In genomic region chr7:55109384-55110167, GRCh38 we compare ENCODE assay signal across 13 cellular contexts.
DNase-seq lines count a peak whose midpoint lies in the region; ATAC-seq and TF ChIP-seq lines count a peak whose summit lies in the region.
"Had no signal": no experiment of that assay in that cellular context is flagged by ENCODE, and none has a peak within 500 bp of the region (broad histone marks: within the 10 kb centered on the region; RNA-seq: fewer than 3 reads in every experiment).

No MANE protein-coding gene starts in this region.

- H3K9me3 ChIP-seq in right atrium auricular region, result no peaks in the 10 kb centered on the region
- no peaks in the 10 kb centered on the region for H3K9me3 ChIP-seq in right cardiac atrium (ENCODE audit: control insufficient read depth, low read length)
- H3K9me3 ChIP-seq in mesenchymal stem cell (ENCODE audit: control insufficient read depth, low read length), result no peaks in the 10 kb centered on the region
- H3K9me3 ChIP-seq in CD8-positive, alpha-beta memory T cell (ENCODE audit: low read length), result no peaks in the 10 kb centered on the region
- no peaks in the 10 kb centered on the region for H3K9me3 ChIP-seq in tibial nerve

- H3K36me3 ChIP-seq in right atrium auricular region, result no peaks in the 10 kb centered on the region
- H3K36me3 ChIP-seq in mesenchymal stem cell (ENCODE audit: control insufficient read depth in 1 of 2, insufficient read depth in 2 of 2, low read depth in 1 of 2, low read length in 2 of 2), result no peaks in the 10 kb centered on the region
- H3K36me3 ChIP-seq in CD8-positive, alpha-beta memory T cell (ENCODE audit: insufficient read depth, low read length), result no peaks in the 10 kb centered on the region
- H3K36me3 ChIP-seq in tibial nerve, result no peaks in the 10 kb centered on the region

- ATAC-seq in right cardiac atrium, result no peak
- no peak for ATAC-seq in GM18498 (IDR thresholded peaks at IDR 0.05; ENCODE audit: unreplicated experiment)
- ATAC-seq: activated CD4-positive, alpha-beta T cell treated with anti-CD3 and anti-CD28 coated beads for 36 hours had no signal

- no peak overlapping the region for H4K8ac ChIP-seq in mesenchymal stem cell (ENCODE audit: low read length)

- no peak overlapping the region for H2BK5ac ChIP-seq in mesenchymal stem cell (ENCODE audit: low read depth, low read length, poor library complexity, severe bottlenecking)

- H2BK12ac ChIP-seq in mesenchymal stem cell (ENCODE audit: low read length in 2 of 2), result peak overlapping the region in 1 of 2 experiments; percentile 50

- H2AFZ ChIP-seq in mesenchymal stem cell (ENCODE audit: low read depth, low read length), result no peak overlapping the region

- WGBS in right cardiac atrium, result 77% methylated on average over 8 of the region's 8 CpGs
- 55% methylated on average over 7 of the region's 8 CpGs for WGBS in mesenchymal stem cell
- WGBS in tibial nerve, 2 donors, result 56% methylated on average over 8 of the region's 8 CpGs

- peak overlapping the region; percentile 17 for H3K4me2 ChIP-seq in mesenchymal stem cell (ENCODE audit: low read length, poor library complexity, severe bottlenecking)

- TF ChIP-seq EP300 in tibial nerve (IDR thresholded peaks at IDR 0.05), result no peak

- DNase-seq in right atrium auricular region (ENCODE audit: low spot score) (no peak), right cardiac atrium (no peak), caudate nucleus (lab: John Stamatoyannopoulos, UW) (peak in 3 of 61 donors; percentile 40 to 61 (median 41)), mesenchymal stem cell (peak; percentile 51), HUDEP-2 (lab: John Stamatoyannopoulos, UW; ENCODE audit: unreplicated experiment in 76 of 76) (no peak), tibial nerve (ENCODE audit: low spot score in 2 of 2) (no peak)
- DNase-seq in CD8-positive, alpha-beta memory T cell, result no peak
- DNase-seq: 8988T; activated CD4-positive, alpha-beta T cell treated with anti-CD3 and anti-CD28 coated beads for 36 hours; DND-41; NCI-H748 treated with DMSO at 0.1 percent for 48 hours; stimulated activated CD4-positive, alpha-beta T cell treated with anti-CD3 and anti-CD28 coated beads, Interleukin-4, amount 100 ng/mL, for 4 hours had no signal

- no peak overlapping the region for H3K4me3 ChIP-seq in right atrium auricular region
- no peak overlapping the region for H3K4me3 ChIP-seq in right cardiac atrium (ENCODE audit: low read length)
- H3K4me3 ChIP-seq in mesenchymal stem cell (ENCODE audit: insufficient read depth in 1 of 2, low read depth in 1 of 2, low read length in 2 of 2), result no peak overlapping the region
- no peak overlapping the region for H3K4me3 ChIP-seq in CD8-positive, alpha-beta memory T cell (ENCODE audit: low read length)
- no peak overlapping the region for H3K4me3 ChIP-seq in tibial nerve

- CTCF ChIA-PET in CD8-positive, alpha-beta memory T cell (lab: Charles Lee), result no interaction called here

- H3K27me3 Mint-ChIP-seq in CD8-positive, alpha-beta memory T cell, result peaks cover 6 to 34% of the 10 kb centered on the region in 2 donors

- TF ChIP-seq CTCF in right atrium auricular region (IDR thresholded peaks at IDR 0.05) (no peak), tibial nerve (IDR thresholded peaks at IDR 0.05) (no peak)

- H3K27ac ChIP-seq in right atrium auricular region (peak overlapping the region; percentile 4 to 55), right cardiac atrium (ENCODE audit: low read length) (no peak overlapping the region), caudate nucleus (ENCODE audit: low read depth, low read length) (peak overlapping the region; percentile 65), mesenchymal stem cell (ENCODE audit: low read length, poor library complexity, severe bottlenecking) (peak overlapping the region; percentile 22), tibial nerve (no peak overlapping the region)
- no peak overlapping the region for H3K27ac ChIP-seq in CD8-positive, alpha-beta memory T cell (ENCODE audit: low read depth, low read length)

- peaks cover 28% of the 10 kb centered on the region for H3K79me1 ChIP-seq in mesenchymal stem cell (replicated peaks; ENCODE audit: low read length, poor library complexity, severe bottlenecking)

- H2BK120ac ChIP-seq in mesenchymal stem cell (ENCODE audit: low read depth, low read length), result peak overlapping the region; percentile 6

- no peak for TF ChIP-seq POLR2A in tibial nerve (IDR thresholded peaks at IDR 0.05)

- peak overlapping the region; percentile 76 for H3K9ac ChIP-seq in mesenchymal stem cell (ENCODE audit: low read length)

- no peak overlapping the region for H3K4me3 Mint-ChIP-seq in CD8-positive, alpha-beta memory T cell
- H3K4me3 Mint-ChIP-seq: activated CD4-positive, alpha-beta T cell treated with anti-CD3 and anti-CD28 coated beads for 36 hours had no signal

- peak overlapping the region in 1 of 2 experiments; percentile 26 for H3K4ac ChIP-seq in mesenchymal stem cell (ENCODE audit: low read depth in 1 of 2, low read length in 2 of 2)

- H2AK5ac ChIP-seq in mesenchymal stem cell (ENCODE audit: low read length, severe bottlenecking), result no peak overlapping the region

- peaks cover 8 to 19% (median 18%) of the 10 kb centered on the region in 3 donors for H3K4me1 Mint-ChIP-seq in CD8-positive, alpha-beta memory T cell

- no peak overlapping the region for H3K14ac ChIP-seq in mesenchymal stem cell (ENCODE audit: low read length in 2 of 2)

- no peak overlapping the region for H4K91ac ChIP-seq in mesenchymal stem cell (ENCODE audit: low read length)

- H3K23ac ChIP-seq in mesenchymal stem cell (ENCODE audit: low read length in 2 of 2), result no peak overlapping the region

- H3K36me3 Mint-ChIP-seq in CD8-positive, alpha-beta memory T cell, result peaks cover 0 to 3% (median 0%) of the 10 kb centered on the region in 3 donors

- peaks cover 0 to 34% of the 10 kb centered on the region in 2 donors for H3K4me1 ChIP-seq in right atrium auricular region
- H3K4me1 ChIP-seq in right cardiac atrium (ENCODE audit: control insufficient read depth, insufficient read depth, low read length), result no peaks in the 10 kb centered on the region
- H3K4me1 ChIP-seq in mesenchymal stem cell (ENCODE audit: control insufficient read depth, insufficient read depth, low read depth, low read length), result peaks cover 33% of the 10 kb centered on the region
- H3K4me1 ChIP-seq in CD8-positive, alpha-beta memory T cell (ENCODE audit: insufficient read depth, low read length), result no peaks in the 10 kb centered on the region
- peaks cover 0 to 40% (median 0%) of the 10 kb centered on the region in 4 donors for H3K4me1 ChIP-seq in tibial nerve

- intact Hi-C loops in right cardiac atrium (cut with DNase I), result no loop called here

- no peaks in the 10 kb centered on the region for H3K9me3 Mint-ChIP-seq in CD8-positive, alpha-beta memory T cell

- H2BK15ac ChIP-seq in mesenchymal stem cell (ENCODE audit: low read depth, poor library complexity, severe bottlenecking), result peak overlapping the region; percentile 87

- no peaks in the 10 kb centered on the region for H3K27me3 ChIP-seq in right atrium auricular region
- no peaks in the 10 kb centered on the region for H3K27me3 ChIP-seq in right cardiac atrium (ENCODE audit: control insufficient read depth, insufficient read depth)
- H3K27me3 ChIP-seq in mesenchymal stem cell (ENCODE audit: control insufficient read depth in 1 of 2, insufficient read depth in 1 of 2, low read length in 2 of 2), result no peaks in the 10 kb centered on the region
- H3K27me3 ChIP-seq in CD8-positive, alpha-beta memory T cell (ENCODE audit: insufficient read depth, low read length, poor library complexity, severe bottlenecking), result no peaks in the 10 kb centered on the region
- H3K27me3 ChIP-seq in tibial nerve, result no peaks in the 10 kb centered on the region

- POLR2A ChIA-PET in CD8-positive, alpha-beta memory T cell (lab: Charles Lee), result no interaction called here

- H3K18ac ChIP-seq in mesenchymal stem cell (ENCODE audit: low read depth in 1 of 2, low read length in 2 of 2), result peak overlapping the region in 1 of 2 experiments; percentile 69

- H3K27ac Mint-ChIP-seq in CD8-positive, alpha-beta memory T cell, result no peak overlapping the region
- H3K27ac Mint-ChIP-seq: activated CD4-positive, alpha-beta T cell treated with anti-CD3 and anti-CD28 coated beads for 36 hours had no signal

Comparison
In these comparisons a context has a peak if more than half of its experiments do, and no peak if none do; other contexts are left out.
1. H3K27ac ChIP-seq: peak in right atrium auricular region (2 of 2), caudate nucleus (single experiment) and mesenchymal stem cell (single experiment); none in right cardiac atrium (single experiment), CD8-positive, alpha-beta memory T cell (single experiment) and tibial nerve (0 of 4).